13 cellular contexts compared by ENCODE assay signal in genomic region chr21:34580181-34580700, GRCh38. TPM values are rescaled to one million over a fixed set of nuclear protein-coding genes. Genes with fewer than 3 reads are reported as not detected.
DNase-seq lines count a peak whose midpoint lies in the region; FAIRE-seq and TF ChIP-seq lines count a peak whose summit lies in the region.
"Had no signal": no experiment of that assay in that cellular context is flagged by ENCODE, and none has a peak within 500 bp of the region (broad histone marks: within the 10 kb centered on the region; RNA-seq: fewer than 3 reads in every experiment).

No MANE protein-coding gene starts in this region.

- H3K4me1 ChIP-seq in cardiac muscle cell (ENCODE audit: low read depth) = peaks cover 15% of the 10 kb centered on the region

- peak overlapping the region; percentile 84 for H3K27ac ChIP-seq in cardiac muscle cell
- H3K27ac ChIP-seq: BLaER1, ovary had no signal

- no peaks in the 10 kb centered on the region for H3K27me3 ChIP-seq in cardiac muscle cell
- H3K27me3 ChIP-seq: BLaER1, ovary had no signal

- FAIRE-seq in RCC 7860 (lab: Jason Lieb, UNC) = no peak
- FAIRE-seq: TTC549 had no signal

- H3K4me3 ChIP-seq in cardiac muscle cell = no peak overlapping the region
- H3K4me3 ChIP-seq: BLaER1, ovary had no signal

- intact Hi-C loops in posterior vena cava (cut with DNase I) = loop anchor here in 1 of 2 donors (5.0 kb wide), 1 partner anchor 53 kb away; no protein-coding TSS in a partner anchor

- no peak for TF ChIP-seq CTCF in cardiac muscle cell (IDR thresholded peaks at IDR 0.05; ENCODE audit: low read depth, low read length)

- H3K36me3 ChIP-seq in cardiac muscle cell = no peaks in the 10 kb centered on the region
- H3K36me3 ChIP-seq: BLaER1, ovary had no signal

- no peaks in the 10 kb centered on the region for H3K9me3 ChIP-seq in cardiac muscle cell (ENCODE audit: low read depth)
- H3K9me3 ChIP-seq: BLaER1, ovary had no signal

- peak; percentile 28 for DNase-seq in HPDE6-E6E7 (ENCODE audit: extremely low spot score)
- peak; percentile 34 for DNase-seq in amniotic epithelial cell (ENCODE audit: low read depth)
- peak; percentile 10 to 50 for DNase-seq in cardiac muscle cell (ENCODE audit: low read depth in 1 of 2, low spot score in 1 of 2)
- DNase-seq in posterior vena cava (ENCODE audit: low spot score) = peak; percentile 91
- no peak for DNase-seq in AML-193 (lab: John Stamatoyannopoulos, UW)
- DNase-seq in NCI-H345 treated with DMSO at 0.1 percent for 48 hours (lab: John Stamatoyannopoulos, UW; ENCODE audit: unreplicated experiment) = no peak
- DNase-seq in RCC 7860 (ENCODE audit: low spot score) = no peak
- no peak for DNase-seq in Kasumi-1 (lab: John Stamatoyannopoulos, UW)
- DNase-seq: NCI-H524, SHP77 had no signal

RNA-seq across cellular contexts. Expression of gene RCAN1, which starts 34.7 kb away (rescaled TPM):
- total RNA-seq in cardiac muscle cell (47.4 and 48.4 TPM in 2 replicates), posterior vena cava (100 to 1,000 TPM in 1 of 2 donors, 10 to 100 TPM in 1; 59.6 to 180 TPM)
- 96.2 and 104 TPM in 2 replicates for polyA plus RNA-seq in cardiac muscle cell

Comparison
In these comparisons a context has a peak if more than half of its experiments do, and no peak if none do; other contexts are left out.
1. DNase-seq: peak in HPDE6-E6E7 (single experiment), amniotic epithelial cell (single experiment), cardiac muscle cell (2 of 2) and posterior vena cava (single experiment); none in AML-193 (0 of 2), NCI-H345 treated with DMSO at 0.1 percent for 48 hours (single experiment), RCC 7860 (single experiment) and Kasumi-1 (0 of 2).